In the genomic region with DNA sequence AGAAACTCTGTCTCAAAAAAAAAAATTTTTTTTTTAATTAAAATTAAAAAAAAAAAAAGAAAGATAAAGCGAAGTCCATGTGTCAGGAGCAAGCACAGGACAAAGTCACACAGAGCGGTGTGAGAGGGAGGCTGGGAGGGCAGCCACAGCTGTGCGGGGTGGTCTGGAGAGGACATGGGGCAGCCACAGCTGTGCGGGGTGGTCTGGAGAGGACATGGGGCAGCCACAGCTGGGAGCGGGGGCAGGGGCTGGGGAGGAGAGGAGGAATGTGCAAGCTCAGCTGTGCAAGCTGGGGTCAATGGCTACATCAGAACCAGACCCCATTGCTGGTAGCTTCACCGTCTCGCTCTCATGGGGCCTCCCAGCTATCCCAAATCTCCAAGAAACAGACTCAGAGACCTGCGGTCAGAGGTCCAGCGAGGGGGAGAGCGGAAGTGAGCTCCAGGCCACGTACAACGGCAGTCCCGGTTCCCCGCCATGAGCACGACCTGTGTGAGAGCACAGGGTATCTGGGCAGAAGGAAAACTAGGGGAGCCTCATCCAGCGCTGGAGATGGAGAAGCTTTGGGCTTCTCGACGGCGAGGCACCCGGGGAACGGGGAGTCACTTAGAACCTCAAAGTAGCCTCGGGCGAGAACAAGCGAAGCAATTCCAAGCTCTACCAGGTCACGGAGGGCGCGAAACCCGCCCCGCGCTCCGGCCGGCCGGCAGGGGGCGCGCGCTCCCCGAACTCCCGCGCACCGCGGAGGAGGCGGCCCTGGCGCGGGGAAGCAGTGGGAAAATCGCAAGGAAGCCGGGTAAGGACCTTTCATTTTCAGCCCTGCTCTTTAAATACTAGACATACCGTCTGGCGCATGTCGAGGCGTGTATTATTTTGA, we compare ENCODE assay signal across 8 cellular contexts. TPM values are rescaled to one million over a fixed set of nuclear protein-coding genes. Genes with fewer than 3 reads are reported as not detected.
DNase-seq lines count a peak whose midpoint lies in the region; ATAC-seq and TF ChIP-seq lines count a peak whose summit lies in the region.
"Not testable (repeated sequence)": the region's sequence is repeated elsewhere in the genome, so short reads cannot be mapped to it uniquely, and the experiment has no call there.

No MANE protein-coding gene starts in this region.

- not testable (repeated sequence) for DNase-seq in central memory CD8-positive, alpha-beta T cell (ENCODE audit: low spot score in 2 of 2); mesothelial cell of epicardium (ENCODE audit: low spot score in 2 of 2, unreplicated experiment in 2 of 2); stimulated activated naive CD8-positive, alpha-beta T cell treated with anti-CD3 and anti-CD28 coated beads, Interleukin-15, Interleukin-2, amounts not matched to agents 100 U/mL and 50 U/mL, for 24 hours

- peak; percentile 94 for ATAC-seq in GM18502 (IDR thresholded peaks at IDR 0.05; ENCODE audit: poor library complexity, unreplicated experiment)
- peak; percentile 90 for ATAC-seq in GM19463 (IDR thresholded peaks at IDR 0.05; ENCODE audit: unreplicated experiment)
- peak; percentile 91 for ATAC-seq in HG02678 (IDR thresholded peaks at IDR 0.05; ENCODE audit: unreplicated experiment)
- ATAC-seq in HG03342 (IDR thresholded peaks at IDR 0.05; ENCODE audit: unreplicated experiment), result peak; percentile 91
- peak; percentile 96 for ATAC-seq in activated CD4-positive, CD25-positive, alpha-beta regulatory T cell treated with anti-CD3 and anti-CD28 coated beads, Interleukin-2, amount 50 U/mL, for 24 hours
- peak; percentile 96 for ATAC-seq in central memory CD8-positive, alpha-beta T cell (replicated peaks; ENCODE audit: extremely low read depth, poor library complexity, severe bottlenecking)
- ATAC-seq in stimulated activated naive CD8-positive, alpha-beta T cell treated with anti-CD3 and anti-CD28 coated beads, Interleukin-15, Interleukin-2, amounts not matched to agents 100 U/mL and 50 U/mL, for 24 hours, result peak; percentile 96

- not testable (repeated sequence) for H3K4me1 Mint-ChIP-seq in central memory CD8-positive, alpha-beta T cell; mesothelial cell of epicardium

- H3K9me3 Mint-ChIP-seq in central memory CD8-positive, alpha-beta T cell; mesothelial cell of epicardium: not testable (repeated sequence)

- H3K27me3 Mint-ChIP-seq in central memory CD8-positive, alpha-beta T cell; mesothelial cell of epicardium (ENCODE audit: low read depth): not testable (repeated sequence)

- H3K4me3 Mint-ChIP-seq in central memory CD8-positive, alpha-beta T cell, result not testable (repeated sequence)
- H3K4me3 Mint-ChIP-seq in mesothelial cell of epicardium, result peak overlapping the region; percentile 77

- not testable (repeated sequence) for H3K27ac Mint-ChIP-seq in central memory CD8-positive, alpha-beta T cell (ENCODE audit: low read depth); mesothelial cell of epicardium

- H3K36me3 Mint-ChIP-seq in central memory CD8-positive, alpha-beta T cell (ENCODE audit: insufficient read depth); mesothelial cell of epicardium: not testable (repeated sequence)

- not testable (repeated sequence) for TF ChIP-seq CTCF in mesothelial cell of epicardium (IDR thresholded peaks at IDR 0.05; ENCODE audit: unreplicated experiment)

RNA-seq across cellular contexts. Expression of gene CBY3, which starts 23.3 kb away (rescaled TPM):
- total RNA-seq in mesothelial cell of epicardium, result 0.47 TPM in 1 of 3 replicates, not detected in the others

RNA-seq across cellular contexts. Expression of gene HNRNPH1, which starts 34.1 kb away (rescaled TPM):
- 1,105 to 1,117 TPM (median 1,115 TPM) in 3 replicates for total RNA-seq in mesothelial cell of epicardium

RNA-seq across cellular contexts. Expression of gene CANX, which starts 41.2 kb away (rescaled TPM):
- total RNA-seq in mesothelial cell of epicardium, result 487 to 514 TPM (median 500 TPM) in 3 replicates
